ENCODE assay signal across 1 cellular context in the genomic region with DNA sequence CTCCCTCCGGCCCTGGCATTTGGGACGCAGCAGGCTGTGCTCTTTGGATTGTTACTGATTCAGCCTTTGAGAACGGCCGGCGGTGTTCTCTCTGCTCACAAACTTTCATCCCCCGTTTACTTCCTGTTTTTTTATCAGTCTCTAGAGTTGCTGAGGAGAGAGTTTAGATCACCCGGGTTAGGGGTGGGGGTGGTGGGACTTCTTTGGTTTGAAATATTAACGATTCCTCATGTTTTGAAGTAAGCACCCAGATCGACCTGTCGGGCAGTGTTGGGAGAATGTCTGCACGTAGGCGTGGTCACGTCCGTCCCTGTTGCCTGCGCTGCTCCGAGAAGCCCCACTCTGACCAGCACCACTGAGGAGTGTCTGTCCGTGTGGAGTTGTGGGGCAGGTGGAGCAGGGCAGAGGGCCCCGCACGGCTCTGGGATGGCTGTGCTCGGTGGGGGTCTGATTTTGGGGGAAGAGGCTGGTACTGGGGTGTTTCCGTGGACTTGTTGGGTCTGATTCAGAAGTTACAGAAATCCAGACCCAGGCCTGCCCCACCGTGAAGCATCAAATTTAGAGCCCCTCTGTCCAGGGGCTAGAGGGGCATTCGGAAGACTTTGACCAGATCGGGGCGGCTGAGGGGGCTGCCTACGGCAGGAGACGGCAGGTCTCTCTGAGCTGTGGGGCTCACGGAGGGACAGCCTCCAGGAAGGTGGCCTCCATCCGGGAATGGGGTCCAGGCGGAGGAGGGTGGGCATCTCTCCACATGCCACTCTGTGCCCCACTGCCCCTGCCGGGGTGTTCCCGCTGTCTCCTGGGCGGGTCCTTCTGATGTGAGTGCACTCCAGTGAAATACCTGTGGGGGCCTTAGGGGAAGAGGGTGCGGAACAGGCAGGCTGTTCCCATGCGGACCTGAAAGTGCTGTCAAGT.
TF ChIP-seq lines count a peak whose summit lies in the region.

No MANE protein-coding gene starts in this region.

TF ChIP-seq in SK-N-SH, 30 proteins besides CTCF, POLR2A, EP300 and RAD21 (continued from another document):
- no peak for TF ChIP-seq JUND (IDR thresholded peaks at IDR 0.05)
- TF ChIP-seq, protein P1, sequence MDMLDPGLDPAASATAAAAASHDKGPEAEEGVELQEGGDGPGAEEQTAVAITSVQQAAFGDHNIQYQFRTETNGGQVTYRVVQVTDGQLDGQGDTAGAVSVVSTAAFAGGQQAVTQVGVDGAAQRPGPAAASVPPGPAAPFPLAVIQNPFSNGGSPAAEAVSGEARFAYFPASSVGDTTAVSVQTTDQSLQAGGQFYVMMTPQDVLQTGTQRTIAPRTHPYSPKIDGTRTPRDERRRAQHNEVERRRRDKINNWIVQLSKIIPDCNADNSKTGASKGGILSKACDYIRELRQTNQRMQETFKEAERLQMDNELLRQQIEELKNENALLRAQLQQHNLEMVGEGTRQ (IDR thresholded peaks at IDR 0.05; ENCODE audit: borderline replicate concordance, low read depth, low read length) = no peak
- no peak for TF ChIP-seq FOXM1 (IDR thresholded peaks at IDR 0.05; ENCODE audit: low read depth)
- TF ChIP-seq FOSL2 (IDR thresholded peaks at IDR 0.05; ENCODE audit: borderline replicate concordance, low read depth) = no peak
- TF ChIP-seq GABPA (IDR thresholded peaks at IDR 0.05; ENCODE audit: low read depth) = no peak
- TF ChIP-seq MXI1 (IDR thresholded peaks at IDR 0.05; ENCODE audit: low read depth, low read length) = no peak
- no peak for TF ChIP-seq EZH2phosphoT487 (IDR thresholded peaks at IDR 0.05; ENCODE audit: borderline replicate concordance, low read depth)
- no peak for TF ChIP-seq TEAD4 (IDR thresholded peaks at IDR 0.05; ENCODE audit: borderline replicate concordance, insufficient read depth)
- TF ChIP-seq, protein P2, sequence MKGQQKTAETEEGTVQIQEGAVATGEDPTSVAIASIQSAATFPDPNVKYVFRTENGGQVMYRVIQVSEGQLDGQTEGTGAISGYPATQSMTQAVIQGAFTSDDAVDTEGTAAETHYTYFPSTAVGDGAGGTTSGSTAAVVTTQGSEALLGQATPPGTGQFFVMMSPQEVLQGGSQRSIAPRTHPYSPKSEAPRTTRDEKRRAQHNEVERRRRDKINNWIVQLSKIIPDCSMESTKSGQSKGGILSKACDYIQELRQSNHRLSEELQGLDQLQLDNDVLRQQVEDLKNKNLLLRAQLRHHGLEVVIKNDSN (IDR thresholded peaks at IDR 0.05; ENCODE audit: borderline replicate concordance, low read depth) = no peak
